8 cellular contexts compared by ENCODE assay signal in genomic region chr16:28974007-28974436, GRCh38. TPM values are rescaled to one million over a fixed set of nuclear protein-coding genes. Genes with fewer than 3 reads are reported as not detected.
A peak's percentile ranks its signal among the peaks of the same experiment; 100 is the strongest.
DNase-seq lines count a peak whose midpoint lies in the region; ATAC-seq and TF ChIP-seq lines count a peak whose summit lies in the region.

No MANE protein-coding gene starts in this region.

- peaks cover 27% of the 10 kb centered on the region for H3K79me2 ChIP-seq in SK-N-SH (ENCODE audit: insufficient read depth)

- H2AFZ ChIP-seq in SK-N-SH (ENCODE audit: low read depth), result peak overlapping the region; percentile 66

- peak; percentile 55 to 77 for TF ChIP-seq CTCF in Caco-2 (IDR thresholded peaks at IDR 0.05; ENCODE audit: insufficient read depth in 1 of 2, low read depth in 1 of 2, low read length in 1 of 2, severe bottlenecking in 1 of 2, unreplicated experiment in 1 of 2)
- peak; percentile 85 for TF ChIP-seq CTCF in SK-N-SH (IDR thresholded peaks at IDR 0.05)
- TF ChIP-seq CTCF in left lung (IDR thresholded peaks at IDR 0.05), result peak; percentile 43 to 56

- H3K4me3 Mint-ChIP-seq in Caco-2 (ENCODE audit: unreplicated experiment), result peak overlapping the region; percentile 97
- peak overlapping the region; percentile 92 for H3K4me3 Mint-ChIP-seq in stimulated activated memory B cell treated with anti-CD40 and anti-IgM and Interleukin-4, amounts not matched to agents 10 μg/mL and 1 μg/mL and 100 μg/mL, for 72 hours

- H3K4me1 ChIP-seq in Caco-2, result 0 out of 2 replicates have a peak, but pooled peaks cover 6% of the 10 kb centered on the region
- H3K4me1 ChIP-seq in SK-N-SH (ENCODE audit: control insufficient read depth in 1 of 2, insufficient read depth in 2 of 2, low read depth in 1 of 2, low read length in 1 of 2), result peaks cover 5 to 8% of the 10 kb centered on the region in 2 experiments; a peak in 2 of 4 replicates
- peaks cover 11 to 42% of the 10 kb centered on the region in 2 donors for H3K4me1 ChIP-seq in left lung

- WGBS in SK-N-SH (ENCODE audit: low lambda C conversion rate), result 2% methylated on average over 13 of the region's 17 CpGs

- peak; percentile 66 for TF ChIP-seq RAD21 in SK-N-SH (IDR thresholded peaks at IDR 0.05; ENCODE audit: low read length)

- H3K9me3 ChIP-seq in Caco-2 (no peaks in the 10 kb centered on the region), SK-N-SH (no peaks in the 10 kb centered on the region), left lung (no peaks in the 10 kb centered on the region)

- H3F3A ChIP-seq in SK-N-SH (replicated peaks; ENCODE audit: insufficient read depth), result peaks cover 7% of the 10 kb centered on the region

- H3K36me3 ChIP-seq in Caco-2 (ENCODE audit: control insufficient read depth, insufficient read depth, low read length), result no peaks in the 10 kb centered on the region
- H3K36me3 ChIP-seq in SK-N-SH (replicated peaks in 1 of 2; ENCODE audit: control insufficient read depth in 1 of 2, insufficient read depth in 2 of 2, low read length in 1 of 2), result no peaks in the 10 kb centered on the region
- peaks cover 0 to 22% of the 10 kb centered on the region in 2 donors for H3K36me3 ChIP-seq in left lung

- H3K27ac ChIP-seq in SK-N-SH (ENCODE audit: low read depth in 2 of 2, low read length in 1 of 2) (peak overlapping the region; percentile 93), left lung (peak overlapping the region; percentile 82 to 86)

- BruUV-seq in Caco-2 (replicated peaks; lab: Mats Ljungman, UMichigan), result TSS peak; percentile 96

- no peaks in the 10 kb centered on the region for H3K27me3 Mint-ChIP-seq in Caco-2 (ENCODE audit: insufficient read depth, unreplicated experiment)
- H3K27me3 Mint-ChIP-seq in stimulated activated memory B cell treated with anti-CD40 and anti-IgM and Interleukin-4, amounts not matched to agents 10 μg/mL and 1 μg/mL and 100 μg/mL, for 72 hours, result no peaks in the 10 kb centered on the region

- peak overlapping the region; percentile 84 for H3K9ac ChIP-seq in SK-N-SH

- POLR2A ChIA-PET in Caco-2 (lab: Charles Lee) (interaction anchor here (0.6 to 0.9 kb wide), 4 partner anchors 23 to 855 kb away, joined by 3 to 7 read pairs (median 4); partner anchors contain the start of genes NFATC2IP and SH2B1), SK-N-SH (lab: Yijun Ruan, JAX) (interaction anchor here (0.9 to 1.9 kb wide), 5 partner anchors 11 to 151 kb away, joined by 3 to 10 read pairs (median 6); partner anchors contain the start of genes ATXN2L, LAT, NFATC2IP and SH2B1)

- no peaks in the 10 kb centered on the region for H3K9me3 Mint-ChIP-seq in Caco-2 (ENCODE audit: unreplicated experiment)
- no peaks in the 10 kb centered on the region for H3K9me3 Mint-ChIP-seq in stimulated activated memory B cell treated with anti-CD40 and anti-IgM and Interleukin-4, amounts not matched to agents 10 μg/mL and 1 μg/mL and 100 μg/mL, for 72 hours

- intact Hi-C loops in Caco-2 (cut with micrococcal nuclease; ENCODE audit: unreplicated experiment), result loop anchor here (5.0 kb wide), 1 partner anchor 1093 kb away; the partner anchor contains the start of gene ALDOA
- intact Hi-C loops in left lung (cut with DNase I), result no loop called here

- peaks cover 17% of the 10 kb centered on the region for H3K36me3 Mint-ChIP-seq in Caco-2 (ENCODE audit: insufficient read depth, unreplicated experiment)
- peaks cover 18% of the 10 kb centered on the region for H3K36me3 Mint-ChIP-seq in stimulated activated memory B cell treated with anti-CD40 and anti-IgM and Interleukin-4, amounts not matched to agents 10 μg/mL and 1 μg/mL and 100 μg/mL, for 72 hours

- no peaks in the 10 kb centered on the region for H4K20me1 ChIP-seq in SK-N-SH (ENCODE audit: insufficient read depth)

- H3K9me2 ChIP-seq in SK-N-SH, result no peaks in the 10 kb centered on the region

- H3K4me2 ChIP-seq in SK-N-SH, result peak overlapping the region; percentile 81

- peak; percentile 14 for ATAC-seq in GM19438 (IDR thresholded peaks at IDR 0.05; ENCODE audit: low read depth, unreplicated experiment)
- ATAC-seq in left lung, result peak; percentile 74
- peak; percentile 20 for ATAC-seq in stimulated activated memory B cell treated with anti-CD40 and anti-IgM and Interleukin-4, amounts not matched to agents 10 μg/mL and 1 μg/mL and 100 μg/mL, for 72 hours

- DNase-seq in Caco-2 (peak; percentile 71 to 73), Kasumi-1 (lab: John Stamatoyannopoulos, UW) (peak; percentile 31 to 46), SK-N-SH (peak; percentile 78), dermis blood vessel endothelial cell (peak; percentile 84), left lung (peak; percentile 59 to 69), OCI-M2 (lab: John Stamatoyannopoulos, UW; ENCODE audit: unreplicated experiment) (no peak)

- H3K4me3 ChIP-seq in Caco-2 (ENCODE audit: low read depth, low read length) (peak overlapping the region; percentile 98), SK-N-SH (ENCODE audit: low read depth in 2 of 2, low read length in 1 of 2) (peak overlapping the region; percentile 66 to 83), left lung (peak overlapping the region; percentile 95 to 97)

- TF ChIP-seq EP300 in SK-N-SH (IDR thresholded peaks at IDR 0.05; ENCODE audit: borderline replicate concordance in 1 of 2, low read depth in 1 of 2, low read length in 1 of 2), result no peak

- CTCF ChIA-PET in Caco-2 (lab: Charles Lee) (interaction anchor here (0.6 to 1.0 kb wide), 5 partner anchors 11 to 29 kb away, joined by 3 to 5 read pairs (median 3); partner anchors contain the start of genes LAT and NFATC2IP), SK-N-SH (lab: Yijun Ruan, JAX) (interaction anchor here (0.6 to 2.0 kb wide), 16 partner anchors 11 to 756 kb away, joined by 3 to 8 read pairs (median 3); partner anchors contain the start of genes ATXN2L and NFATC2IP)

- peak overlapping the region; percentile 96 for H3K27ac Mint-ChIP-seq in Caco-2 (ENCODE audit: unreplicated experiment)
- peak overlapping the region; percentile 96 for H3K27ac Mint-ChIP-seq in stimulated activated memory B cell treated with anti-CD40 and anti-IgM and Interleukin-4, amounts not matched to agents 10 μg/mL and 1 μg/mL and 100 μg/mL, for 72 hours

- peaks cover 13% of the 10 kb centered on the region for H3K4me1 Mint-ChIP-seq in Caco-2 (ENCODE audit: low read depth, unreplicated experiment)
- H3K4me1 Mint-ChIP-seq in stimulated activated memory B cell treated with anti-CD40 and anti-IgM and Interleukin-4, amounts not matched to agents 10 μg/mL and 1 μg/mL and 100 μg/mL, for 72 hours, result peaks cover 35% of the 10 kb centered on the region

- H3K27me3 ChIP-seq in Caco-2 (replicated peaks; ENCODE audit: control insufficient read depth, insufficient read depth, low read length) (no peaks in the 10 kb centered on the region), SK-N-SH (ENCODE audit: insufficient read depth) (no peaks in the 10 kb centered on the region), left lung (no peaks in the 10 kb centered on the region)

TF ChIP-seq in SK-N-SH, 30 proteins besides CTCF, POLR2A, EP300 and RAD21:
- TF ChIP-seq TEAD4 (IDR thresholded peaks at IDR 0.05; ENCODE audit: borderline replicate concordance, insufficient read depth), result no peak
- TF ChIP-seq SMC3 (IDR thresholded peaks at IDR 0.05; ENCODE audit: low read depth, low read length), result peak; percentile 50
- TF ChIP-seq MAX (IDR thresholded peaks at IDR 0.05; ENCODE audit: low read depth), result no peak
TF ChIP-seq in SK-N-SH: peak in this region for 1.

RNA-seq across cellular contexts. Expression of gene SPNS1, which starts 0.6 kb away (rescaled TPM):
- total RNA-seq in Caco-2 (2022) (55.3 and 61.3 TPM in 2 replicates), dermis blood vessel endothelial cell (33.4 and 49.7 TPM in 2 replicates), left lung (10 to 100 TPM; 52.8 to 61.5 TPM)
- 24.8 and 41.1 TPM in 2 replicates for polyA plus RNA-seq in SK-N-SH (2012; rRNA removed)
- 12.5 and 20.6 TPM in 2 replicates for polyA plus RNA-seq in SK-N-SH (2012; cell fraction: cytosol; rRNA removed)
- polyA plus RNA-seq in SK-N-SH (2012; cell fraction: nucleus; rRNA removed), result 104 and 116 TPM in 2 replicates

RNA-seq across cellular contexts. Expression of gene LAT, which starts 10.8 kb away (rescaled TPM):
- total RNA-seq in Caco-2 (2022), result 1.7 and 3.2 TPM in 2 replicates
- 8.0 and 8.6 TPM in 2 replicates for polyA plus RNA-seq in SK-N-SH (2012; rRNA removed)
- 0.62 and 1.3 TPM in 2 replicates for polyA plus RNA-seq in SK-N-SH (2012; cell fraction: cytosol; rRNA removed)
- 101 and 132 TPM in 2 replicates for polyA plus RNA-seq in SK-N-SH (2012; cell fraction: nucleus; rRNA removed)
- 0.68 and 1.2 TPM in 2 replicates for total RNA-seq in dermis blood vessel endothelial cell
- total RNA-seq in left lung, result 10 to 100 TPM in 1 of 2 donors, 1 to 10 TPM in 1; 5.8 to 14.0 TPM

RNA-seq across cellular contexts. Expression of gene NFATC2IP, which starts 23.3 kb away (rescaled TPM):
- 50.6 and 58.2 TPM in 2 replicates for total RNA-seq in Caco-2 (2022)
- 41.9 and 56.1 TPM in 2 replicates for polyA plus RNA-seq in SK-N-SH (2012; rRNA removed)
- polyA plus RNA-seq in SK-N-SH (2012; cell fraction: cytosol; rRNA removed), result 20.6 and 27.3 TPM in 2 replicates
- 227 and 280 TPM in 2 replicates for polyA plus RNA-seq in SK-N-SH (2012; cell fraction: nucleus; rRNA removed)
- total RNA-seq in dermis blood vessel endothelial cell, result 26.8 and 30.0 TPM in 2 replicates
- total RNA-seq in left lung, result 10 to 100 TPM; 37.3 to 42.4 TPM

RNA-seq across cellular contexts. Expression of gene CD19, which starts 42.3 kb away (rescaled TPM):
- total RNA-seq in Caco-2 (2022) (not detected in 2 replicates), dermis blood vessel endothelial cell (not detected in 2 replicates), left lung (under 1 TPM; 0.29 to 0.52 TPM)
- polyA plus RNA-seq in SK-N-SH (2012; rRNA removed), result not detected in 2 replicates
- polyA plus RNA-seq in SK-N-SH (2012; cell fraction: cytosol; rRNA removed), result not detected in 2 replicates
- polyA plus RNA-seq in SK-N-SH (2012; cell fraction: nucleus; rRNA removed), result not detected in 2 replicates

RNA-seq across cellular contexts. Expression of gene RABEP2, which starts 49.0 kb away (rescaled TPM):
- total RNA-seq in Caco-2 (2022), result 22.9 and 24.2 TPM in 2 replicates
- 35.6 and 46.1 TPM in 2 replicates for polyA plus RNA-seq in SK-N-SH (2012; rRNA removed)
- polyA plus RNA-seq in SK-N-SH (2012; cell fraction: cytosol; rRNA removed), result 22.5 and 30.6 TPM in 2 replicates
- polyA plus RNA-seq in SK-N-SH (2012; cell fraction: nucleus; rRNA removed), result 61.9 and 80.1 TPM in 2 replicates
- 61.1 and 74.8 TPM in 2 replicates for total RNA-seq in dermis blood vessel endothelial cell
- total RNA-seq in left lung, result 10 to 100 TPM; 21.4 to 24.5 TPM

Comparison
In these comparisons a context has a peak if more than half of its experiments do, and no peak if none do; other contexts are left out.
1. ATAC-seq: peak in every context shown above with its lines; median percentile 74 in left lung; 20 in stimulated activated memory B cell treated with anti-CD40 and anti-IgM and Interleukin-4, amounts not matched to agents 10 μg/mL and 1 μg/mL and 100 μg/mL, for 72 hours; 14 in GM19438.